In genomic region chr5:39201795-39202593, GRCh38 we compare ENCODE assay signal across 16 cellular contexts. TPM values are rescaled to one million over a fixed set of nuclear protein-coding genes. Genes with fewer than 3 reads are reported as not detected.
DNase-seq lines count a peak whose midpoint lies in the region; ATAC-seq and TF ChIP-seq lines count a peak whose summit lies in the region.
"Had no signal": no experiment of that assay in that cellular context is flagged by ENCODE, and none has a peak within 500 bp of the region (broad histone marks: within the 10 kb centered on the region; RNA-seq: fewer than 3 reads in every experiment).

No MANE protein-coding gene starts in this region.

- H3K4me2 ChIP-seq in smooth muscle cell, result no peak overlapping the region
- H3K4me2 ChIP-seq: neural progenitor cell had no signal

- H3K27me3 Mint-ChIP-seq in activated naive CD4-positive, alpha-beta T cell treated with anti-CD3 and anti-CD28 coated beads for 36 hours (ENCODE audit: low read depth), result no peaks in the 10 kb centered on the region
- H3K27me3 Mint-ChIP-seq in activated CD8-positive, alpha-beta T cell treated with anti-CD3 and anti-CD28 coated beads, Interleukin-2, amount 10 ng/mL, durations not matched to agents 7 days and 5 days (ENCODE audit: low read depth), result no peaks in the 10 kb centered on the region

- POLR2A ChIA-PET in activated CD8-positive, alpha-beta T cell treated with anti-CD3 and anti-CD28 coated beads, Interleukin-2, amount 10 ng/mL, durations not matched to agents 7 days and 5 days (lab: Charles Lee), result interaction anchor here (0.9 to 9.5 kb wide), 11 partner anchors 9 to 1476 kb away, joined by 3 to 101 read pairs (median 5); no protein-coding TSS in a partner anchor

- no peaks in the 10 kb centered on the region for H4K20me1 ChIP-seq in smooth muscle cell (ENCODE audit: low read depth)

- 81 to 83% methylated on average over 11 of the region's 11 CpGs for WGBS in tibial nerve, 2 donors
- 94% methylated on average over 11 of the region's 11 CpGs for WGBS in smooth muscle cell (ENCODE audit: low lambda C conversion rate)

- TF ChIP-seq POLR2A in tibial nerve (IDR thresholded peaks at IDR 0.05), result no peak

- H3K4me3 Mint-ChIP-seq in activated naive CD4-positive, alpha-beta T cell treated with anti-CD3 and anti-CD28 coated beads for 36 hours, result peak overlapping the region; percentile 83
- peak overlapping the region; percentile 86 for H3K4me3 Mint-ChIP-seq in activated CD8-positive, alpha-beta T cell treated with anti-CD3 and anti-CD28 coated beads, Interleukin-2, amount 10 ng/mL, durations not matched to agents 7 days and 5 days
- H3K4me3 Mint-ChIP-seq: neural progenitor cell had no signal

- H3K4me1 ChIP-seq in lower lobe of right lung (peaks cover 13% of the 10 kb centered on the region), tibial nerve (peaks cover 0 to 16% (median 0%) of the 10 kb centered on the region in 4 donors), smooth muscle cell (ENCODE audit: low read depth) (no peaks in the 10 kb centered on the region)
- H3K4me1 ChIP-seq: neural progenitor cell, right lobe of liver had no signal

- H3K4me3 ChIP-seq in lower lobe of right lung (peak overlapping the region; percentile 35), tibial nerve (peak overlapping the region in 1 of 4 donors; percentile 3), smooth muscle cell (no peak overlapping the region)
- H3K4me3 ChIP-seq: neural progenitor cell, right lobe of liver had no signal

- no peak for ATAC-seq in activated CD8-positive, alpha-beta T cell treated with anti-CD3 and anti-CD28 coated beads, Interleukin-2, amount 10 ng/mL, durations not matched to agents 7 days and 5 days
- ATAC-seq in lower lobe of right lung, result no peak

- CTCF ChIA-PET in activated naive CD4-positive, alpha-beta T cell treated with anti-CD3 and anti-CD28 coated beads for 36 hours (lab: Charles Lee), result interaction anchor here (0.8 to 4.8 kb wide), 15 partner anchors 9 to 127 kb away, joined by 3 to 42 read pairs (median 5); no protein-coding TSS in a partner anchor
- CTCF ChIA-PET in activated CD8-positive, alpha-beta T cell treated with anti-CD3 and anti-CD28 coated beads, Interleukin-2, amount 10 ng/mL, durations not matched to agents 7 days and 5 days (lab: Charles Lee), result interaction anchor here (0.7 to 7.8 kb wide), 29 partner anchors 10 to 346 kb away, joined by 3 to 175 read pairs (median 7); partner anchors contain the start of gene FYB1

- H2AFZ ChIP-seq in smooth muscle cell (ENCODE audit: low read depth), result no peak overlapping the region
- H2AFZ ChIP-seq: neural progenitor cell had no signal

- H3K9ac ChIP-seq in smooth muscle cell (ENCODE audit: low read depth), result no peak overlapping the region
- H3K9ac ChIP-seq: neural progenitor cell had no signal

- H3K79me2 ChIP-seq in smooth muscle cell (ENCODE audit: low read depth), result no peaks in the 10 kb centered on the region

- H3K4me1 Mint-ChIP-seq in activated naive CD4-positive, alpha-beta T cell treated with anti-CD3 and anti-CD28 coated beads for 36 hours (ENCODE audit: low read depth), result peaks cover 31% of the 10 kb centered on the region
- peaks cover 40% of the 10 kb centered on the region for H3K4me1 Mint-ChIP-seq in activated CD8-positive, alpha-beta T cell treated with anti-CD3 and anti-CD28 coated beads, Interleukin-2, amount 10 ng/mL, durations not matched to agents 7 days and 5 days (ENCODE audit: low read depth)

- H3K27me3 ChIP-seq in lower lobe of right lung (ENCODE audit: low read depth) (no peaks in the 10 kb centered on the region), tibial nerve (no peaks in the 10 kb centered on the region), smooth muscle cell (ENCODE audit: low read depth) (no peaks in the 10 kb centered on the region)
- H3K27me3 ChIP-seq: left lung, neural progenitor cell, right lobe of liver had no signal

- H3K36me3 ChIP-seq in lower lobe of right lung, result no peaks in the 10 kb centered on the region
- no peaks in the 10 kb centered on the region for H3K36me3 ChIP-seq in tibial nerve
- H3K36me3 ChIP-seq in smooth muscle cell (ENCODE audit: low read depth), result no peaks in the 10 kb centered on the region
- H3K36me3 ChIP-seq: neural progenitor cell, right lobe of liver had no signal

- intact Hi-C loops in activated naive CD4-positive, alpha-beta T cell treated with anti-CD3 and anti-CD28 coated beads for 36 hours (cut with micrococcal nuclease), result loop anchor here (1.0 to 5.0 kb wide), 7 partner anchors 8 to 1630 kb away; no protein-coding TSS in a partner anchor
- intact Hi-C loops in lower lobe of right lung (cut with DNase I), result no loop called here

- H3F3A ChIP-seq in smooth muscle cell (ENCODE audit: low read depth), result no peaks in the 10 kb centered on the region

- H3K9me3 ChIP-seq in lower lobe of right lung (no peaks in the 10 kb centered on the region), tibial nerve (no peaks in the 10 kb centered on the region), smooth muscle cell (replicated peaks; ENCODE audit: low read depth) (no peaks in the 10 kb centered on the region)
- H3K9me3 ChIP-seq: left lung, right lobe of liver had no signal

- DNase-seq in activated naive CD4-positive, alpha-beta T cell treated with anti-CD3 and anti-CD28 coated beads for 36 hours, result no peak
- DNase-seq in activated naive CD4-positive, alpha-beta T cell (lab: John Stamatoyannopoulos, UW), result no peak
- no peak for DNase-seq in activated CD8-positive, alpha-beta T cell treated with anti-CD3 and anti-CD28 coated beads, Interleukin-2, amount 10 ng/mL, durations not matched to agents 7 days and 5 days
- DNase-seq in lower lobe of right lung, result no peak
- no peak for DNase-seq in tibial nerve (ENCODE audit: low spot score in 2 of 2)
- no peak for DNase-seq in smooth muscle cell (lab: John Stamatoyannopoulos, UW; ENCODE audit: unreplicated experiment)
- DNase-seq in CD1c-positive myeloid dendritic cell (ENCODE audit: extremely low spot score), result no peak
- DNase-seq in SKM-1 (lab: John Stamatoyannopoulos, UW; ENCODE audit: unreplicated experiment), result no peak
- DNase-seq: activated CD4-positive, alpha-beta T cell treated with anti-CD3 and anti-CD28 coated beads, Interleukin-2, amount 50 U/mL, for 4 hours; amygdala; hippocampal formation; left lung; NCI-H2029; NCI-H69; right lobe of liver had no signal

- TF ChIP-seq CTCF in lower lobe of right lung (IDR thresholded peaks at IDR 0.05) (no peak), tibial nerve (IDR thresholded peaks at IDR 0.05) (no peak), smooth muscle cell (IDR thresholded peaks at IDR 0.05; ENCODE audit: borderline replicate concordance, insufficient read depth, poor library complexity, severe bottlenecking) (no peak)

- peaks cover 24% of the 10 kb centered on the region for H3K36me3 Mint-ChIP-seq in activated naive CD4-positive, alpha-beta T cell treated with anti-CD3 and anti-CD28 coated beads for 36 hours (ENCODE audit: low read depth)
- peaks cover 32% of the 10 kb centered on the region for H3K36me3 Mint-ChIP-seq in activated CD8-positive, alpha-beta T cell treated with anti-CD3 and anti-CD28 coated beads, Interleukin-2, amount 10 ng/mL, durations not matched to agents 7 days and 5 days (ENCODE audit: low read depth)
- H3K36me3 Mint-ChIP-seq: neural progenitor cell had no signal

- no peak for TF ChIP-seq EP300 in tibial nerve (IDR thresholded peaks at IDR 0.05)

- no peaks in the 10 kb centered on the region for H3K9me3 Mint-ChIP-seq in activated naive CD4-positive, alpha-beta T cell treated with anti-CD3 and anti-CD28 coated beads for 36 hours
- no peaks in the 10 kb centered on the region for H3K9me3 Mint-ChIP-seq in activated CD8-positive, alpha-beta T cell treated with anti-CD3 and anti-CD28 coated beads, Interleukin-2, amount 10 ng/mL, durations not matched to agents 7 days and 5 days (ENCODE audit: insufficient read depth)
- H3K9me3 Mint-ChIP-seq: neural progenitor cell had no signal

- H3K27ac Mint-ChIP-seq in activated naive CD4-positive, alpha-beta T cell treated with anti-CD3 and anti-CD28 coated beads for 36 hours, result peak overlapping the region; percentile 99
- peak overlapping the region; percentile 86 for H3K27ac Mint-ChIP-seq in activated CD8-positive, alpha-beta T cell treated with anti-CD3 and anti-CD28 coated beads, Interleukin-2, amount 10 ng/mL, durations not matched to agents 7 days and 5 days
- H3K27ac Mint-ChIP-seq: neural progenitor cell had no signal

- H3K27ac ChIP-seq in lower lobe of right lung (peak overlapping the region; percentile 46), tibial nerve (peak overlapping the region in 3 of 4 donors; percentile 22 to 50 (median 47)), smooth muscle cell (ENCODE audit: low read depth) (no peak overlapping the region)
- H3K27ac ChIP-seq: neural progenitor cell, right lobe of liver had no signal

RNA-seq across cellular contexts. Expression of gene FYB1, which starts 17.4 kb away (rescaled TPM):
- 100 to 1,000 TPM; 129 TPM for total RNA-seq in activated naive CD4-positive, alpha-beta T cell treated with anti-CD3 and anti-CD28 coated beads for 36 hours
- 100 to 1,000 TPM; 198 to 215 TPM for total RNA-seq in activated CD8-positive, alpha-beta T cell treated with anti-CD3 and anti-CD28 coated beads, Interleukin-2, amount 10 ng/mL, durations not matched to agents 7 days and 5 days
- total RNA-seq in lower lobe of right lung (51.0 TPM), tibial nerve (10 to 100 TPM in 2 of 4 donors, 1 to 10 TPM in 2; 6.7 to 25.1 (median 16.3) TPM), smooth muscle cell (0.22 TPM in 1 of 2 replicates, not detected in the other)
- polyA plus RNA-seq in smooth muscle cell, result 0.06 and 0.07 TPM in 2 replicates
